ENCODE assay signal across 16 cellular contexts in genomic region chr2:210524533-210524932, GRCh38. TPM values are rescaled to one million over a fixed set of nuclear protein-coding genes. Genes with fewer than 3 reads are reported as not detected.
A peak's percentile ranks its signal among the peaks of the same experiment; 100 is the strongest.
DNase-seq lines count a peak whose midpoint lies in the region; ATAC-seq and TF ChIP-seq lines count a peak whose summit lies in the region.
"Had no signal": no experiment of that assay in that cellular context is flagged by ENCODE, and none has a peak within 500 bp of the region (broad histone marks: within the 10 kb centered on the region; RNA-seq: fewer than 3 reads in every experiment).

No MANE protein-coding gene starts in this region.

- no peak overlapping the region for H3K9ac ChIP-seq in liver (ENCODE audit: low read depth in 1 of 2, low read length in 2 of 2)
- H3K9ac ChIP-seq: BLaER1 had no signal

- DNase-seq in left lobe of liver (ENCODE audit: low spot score) (no peak), NK-92 (lab: John Stamatoyannopoulos, UW; ENCODE audit: unreplicated experiment) (no peak), DMS153 treated with DMSO at 0.1 percent for 48 hours (lab: John Stamatoyannopoulos, UW; ENCODE audit: unreplicated experiment) (no peak), HuH-7 (ENCODE audit: low spot score) (no peak)
- DNase-seq: 8988T; ACHN; BE2C; C1 segment of cervical spinal cord; Caco-2; Calu3; CD4-positive, alpha-beta T cell; CD8-positive, alpha-beta T cell; DMS79 treated with DMSO at 0.1 percent for 48 hours; GF-D8 had no signal

- TF ChIP-seq CTCF in liver (IDR thresholded peaks at IDR 0.05; ENCODE audit: low read depth, low read length, missing input control) = no peak

- H3K36me3 ChIP-seq in liver (ENCODE audit: control insufficient read depth in 4 of 4, insufficient read depth in 3 of 4, low read depth in 1 of 4, low read length in 3 of 4) = no peaks in the 10 kb centered on the region
- H3K36me3 ChIP-seq: BE2C, BLaER1 had no signal

- no peak overlapping the region for H3K4me3 ChIP-seq in liver (ENCODE audit: low read depth in 1 of 3, low read length in 3 of 3)
- H3K4me3 ChIP-seq: BLaER1 had no signal

- H3K27ac ChIP-seq in liver (ENCODE audit: low read depth in 1 of 2, low read length in 2 of 2) = peak overlapping the region in 1 of 2 donors; percentile 1
- H3K27ac ChIP-seq: BLaER1 had no signal

- peaks cover 9 to 54% (median 44%) of the 10 kb centered on the region in 4 donors for H3K4me1 ChIP-seq in liver (ENCODE audit: control insufficient read depth in 4 of 4, insufficient read depth in 4 of 4, low read length in 3 of 4)
- H3K4me1 ChIP-seq: BE2C, BLaER1, Caco-2 had no signal

- peak in 1 of 2 donors; percentile 34 for TF ChIP-seq RAD21 in liver (IDR thresholded peaks at IDR 0.05)

- peak; percentile 52 for ATAC-seq in left lobe of liver
- ATAC-seq: CD8-positive, alpha-beta T cell had no signal

- H3K27me3 ChIP-seq in liver (ENCODE audit: control insufficient read depth in 4 of 4, insufficient read depth in 4 of 4, low read length in 3 of 4) = no peaks in the 10 kb centered on the region
- H3K27me3 ChIP-seq: BE2C, BLaER1 had no signal

- H3K9me3 ChIP-seq in liver (ENCODE audit: control insufficient read depth in 4 of 4, low read length in 3 of 4) = no peaks in the 10 kb centered on the region
- H3K9me3 ChIP-seq: BE2C, BLaER1, Caco-2 had no signal

TF ChIP-seq in liver, 16 proteins besides CTCF, POLR2A, EP300 and RAD21:
- TF ChIP-seq FOXA2 (IDR thresholded peaks at IDR 0.05) (no peak), EGR1 (IDR thresholded peaks at IDR 0.05; ENCODE audit: low read depth in 2 of 2) (no peak), FOXA1 (IDR thresholded peaks at IDR 0.05) (no peak), SP1 (IDR thresholded peaks at IDR 0.05) (peak; percentile 42), TAF1 (conservative IDR thresholded peaks at IDR 0.05) (no peak), HNF4G (IDR thresholded peaks at IDR 0.05) (no peak), ZBTB33 (IDR thresholded peaks at IDR 0.05) (no peak), HNF4A (conservative IDR thresholded peaks at IDR 0.05) (peak; percentile 28 to 45), RXRA (IDR thresholded peaks at IDR 0.05) (peak; percentile 92 to 93), YY1 (IDR thresholded peaks at IDR 0.05) (peak; percentile 79), JUND (IDR thresholded peaks at IDR 0.05) (no peak), NR2F2 (IDR thresholded peaks at IDR 0.05) (no peak), GABPA (IDR thresholded peaks at IDR 0.05 in 1 of 2, conservative IDR thresholded peaks at IDR 0.05 in 1 of 2) (no peak)
- TF ChIP-seq, protein P1, sequence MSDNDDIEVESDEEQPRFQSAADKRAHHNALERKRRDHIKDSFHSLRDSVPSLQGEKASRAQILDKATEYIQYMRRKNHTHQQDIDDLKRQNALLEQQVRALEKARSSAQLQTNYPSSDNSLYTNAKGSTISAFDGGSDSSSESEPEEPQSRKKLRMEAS (IDR thresholded peaks at IDR 0.05) = no peak
- TF ChIP-seq, protein P2, sequence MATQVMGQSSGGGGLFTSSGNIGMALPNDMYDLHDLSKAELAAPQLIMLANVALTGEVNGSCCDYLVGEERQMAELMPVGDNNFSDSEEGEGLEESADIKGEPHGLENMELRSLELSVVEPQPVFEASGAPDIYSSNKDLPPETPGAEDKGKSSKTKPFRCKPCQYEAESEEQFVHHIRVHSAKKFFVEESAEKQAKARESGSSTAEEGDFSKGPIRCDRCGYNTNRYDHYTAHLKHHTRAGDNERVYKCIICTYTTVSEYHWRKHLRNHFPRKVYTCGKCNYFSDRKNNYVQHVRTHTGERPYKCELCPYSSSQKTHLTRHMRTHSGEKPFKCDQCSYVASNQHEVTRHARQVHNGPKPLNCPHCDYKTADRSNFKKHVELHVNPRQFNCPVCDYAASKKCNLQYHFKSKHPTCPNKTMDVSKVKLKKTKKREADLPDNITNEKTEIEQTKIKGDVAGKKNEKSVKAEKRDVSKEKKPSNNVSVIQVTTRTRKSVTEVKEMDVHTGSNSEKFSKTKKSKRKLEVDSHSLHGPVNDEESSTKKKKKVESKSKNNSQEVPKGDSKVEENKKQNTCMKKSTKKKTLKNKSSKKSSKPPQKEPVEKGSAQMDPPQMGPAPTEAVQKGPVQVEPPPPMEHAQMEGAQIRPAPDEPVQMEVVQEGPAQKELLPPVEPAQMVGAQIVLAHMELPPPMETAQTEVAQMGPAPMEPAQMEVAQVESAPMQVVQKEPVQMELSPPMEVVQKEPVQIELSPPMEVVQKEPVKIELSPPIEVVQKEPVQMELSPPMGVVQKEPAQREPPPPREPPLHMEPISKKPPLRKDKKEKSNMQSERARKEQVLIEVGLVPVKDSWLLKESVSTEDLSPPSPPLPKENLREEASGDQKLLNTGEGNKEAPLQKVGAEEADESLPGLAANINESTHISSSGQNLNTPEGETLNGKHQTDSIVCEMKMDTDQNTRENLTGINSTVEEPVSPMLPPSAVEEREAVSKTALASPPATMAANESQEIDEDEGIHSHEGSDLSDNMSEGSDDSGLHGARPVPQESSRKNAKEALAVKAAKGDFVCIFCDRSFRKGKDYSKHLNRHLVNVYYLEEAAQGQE (IDR thresholded peaks at IDR 0.05) = no peak
- TF ChIP-seq, protein P3, sequence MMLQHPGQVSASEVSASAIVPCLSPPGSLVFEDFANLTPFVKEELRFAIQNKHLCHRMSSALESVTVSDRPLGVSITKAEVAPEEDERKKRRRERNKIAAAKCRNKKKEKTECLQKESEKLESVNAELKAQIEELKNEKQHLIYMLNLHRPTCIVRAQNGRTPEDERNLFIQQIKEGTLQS (IDR thresholded peaks at IDR 0.05) = no peak

RNA-seq across cellular contexts. Expression of gene CPS1, which starts 31.9 kb away (rescaled TPM):
- total RNA-seq in left lobe of liver = 1,770 TPM
- total RNA-seq in liver = 100 to 1,000 TPM; 651 to 930 TPM
- 100 to 1,000 TPM; 469 to 499 TPM for polyA plus RNA-seq in liver

RNA-seq across cellular contexts. Expression of gene LANCL1, which starts 48.0 kb away (rescaled TPM):
- total RNA-seq in left lobe of liver = 15.6 TPM
- 10 to 100 TPM; 15.1 to 21.0 TPM for total RNA-seq in liver
- 1 to 10 TPM; 7.2 to 9.1 TPM for polyA plus RNA-seq in liver
